32 cellular contexts compared by ENCODE assay signal in the genomic region with DNA sequence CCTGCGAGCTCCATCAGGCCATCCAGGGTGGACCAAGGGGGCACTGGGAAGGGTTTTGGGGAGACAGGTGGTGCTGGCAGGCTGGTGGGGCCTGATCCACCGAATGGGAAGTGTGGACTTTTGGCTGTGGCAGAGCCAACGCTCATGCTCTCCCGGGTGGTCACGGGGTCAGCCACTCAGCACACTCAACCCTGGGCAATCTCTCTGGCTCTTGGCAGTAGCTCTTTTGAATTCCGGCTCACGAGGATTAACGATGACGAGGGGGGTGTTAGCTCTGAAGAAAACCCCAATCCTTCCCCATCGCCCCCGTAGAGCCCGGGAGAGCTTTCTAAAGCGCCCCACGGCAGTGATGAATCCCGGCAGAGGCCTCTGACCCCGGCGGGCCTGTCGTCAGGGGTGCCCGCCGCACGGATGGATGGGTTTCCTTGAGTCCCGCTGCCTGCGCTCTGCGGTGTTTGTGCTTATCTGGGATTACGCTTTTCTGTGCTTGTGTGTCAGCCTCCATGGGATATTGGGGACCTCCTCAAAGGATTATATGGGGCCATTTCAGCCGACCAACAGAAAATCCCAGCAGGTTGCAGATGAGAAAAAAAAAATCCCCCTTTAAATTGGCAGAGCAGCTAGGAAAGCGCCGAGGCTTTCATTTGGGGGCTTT.
"Had no signal": no experiment of that assay in that cellular context is flagged by ENCODE, and none has a peak within 500 bp of the region (broad histone marks: within the 10 kb centered on the region; RNA-seq: fewer than 3 reads in every experiment).

No MANE protein-coding gene starts in this region.

- H3K27me3 Mint-ChIP-seq: activated B cell treated with CpG ODN at 0.5 μM for 24 hours had no signal

- H3K4me2 ChIP-seq: SK-N-SH had no signal

- H3K27ac Mint-ChIP-seq: activated B cell treated with CpG ODN at 0.5 μM for 24 hours; activated CD4-positive, alpha-beta memory T cell treated with anti-CD3 and anti-CD28 coated beads, Interleukin-2, amount 10 ng/mL, durations not matched to agents 7 days and 5 days; activated naive CD8-positive, alpha-beta T cell treated with anti-CD3 and anti-CD28 coated beads for 36 hours; activated T-cell treated with anti-CD3 and anti-CD28 coated beads, Interleukin-2, amount 50 U/mL, for 72 hours; activated T-helper 17 cell treated with anti-CD3 and anti-CD28 coated beads, Interleukin-2, amount 50 U/mL, for 72 hours; T-helper 1 cell treated with Interleukin-12 subunit alpha and Interleukin-12 subunit beta and Interleukin-4 antibody, amounts not matched to agents 30 μg/mL and 1 μg/mL, for 36 hours; T-helper 2 cell treated with Interferon-gamma antibody and Interleukin-4, amounts not matched to agents 5 μg/mL and 100 μg/mL, for 36 hours had no signal

- DNase-seq: activated B cell treated with CpG ODN at 0.5 μM for 24 hours; activated CD4-positive, alpha-beta memory T cell treated with anti-CD3 and anti-CD28 coated beads, Interleukin-2, amount 10 ng/mL, durations not matched to agents 7 days and 5 days; activated CD4-positive, alpha-beta T cell treated with anti-CD3 and anti-CD28 coated beads for 4 hours; activated CD4-positive, CD25-positive, alpha-beta regulatory T cell treated with anti-CD3 and anti-CD28 coated beads, Interleukin-2, amount 50 U/mL, for 72 hours; activated effector memory CD4-positive, alpha-beta T cell treated with anti-CD3 and anti-CD28 coated beads, Interleukin-2, amount 50 U/mL, for 16 hours; activated naive CD4-positive, alpha-beta T cell; activated naive CD4-positive, alpha-beta T cell treated with anti-CD3 and anti-CD28 coated beads, Interleukin-2, amount 50 U/mL, for 16 hours; activated naive CD8-positive, alpha-beta T cell treated with anti-CD3 and anti-CD28 coated beads for 36 hours; activated T-cell treated with anti-CD3 and anti-CD28 coated beads, Interleukin-2, amount 50 U/mL, for 1 hour; activated T-cell treated with anti-CD3 and anti-CD28 coated beads, Interleukin-2, amount 50 U/mL, for 72 hours; amniotic stem cell; Karpas-422; KBM-7; NCI-H1105 treated with DMSO at 0.1 percent for 48 hours; NCI-H1436; NCI-H1694; NCI-H1930; NCI-H2081 treated with DMSO at 0.1 percent for 48 hours; NCI-H345; NCI-H526; NCI-H748 treated with DMSO at 0.1 percent for 48 hours; NK-92 treated with Interleukin-12 subunit alpha and Interleukin-12 subunit beta, amount 100 ng/mL, for 24 hours; PC-3; Peyer's patch; RPMI8226; SHP77 treated with DMSO at 0.1 percent for 48 hours; SK-N-SH had no signal

- H3K27me3 ChIP-seq: cardiac muscle cell, Peyer's patch had no signal

- H3K27ac ChIP-seq: cardiac muscle cell, Peyer's patch, SJSA1 had no signal

- H3K4me3 ChIP-seq: cardiac muscle cell, Peyer's patch, SJSA1 had no signal

- H3K36me3 ChIP-seq: cardiac muscle cell, Peyer's patch, SJSA1 had no signal

- H3K36me3 Mint-ChIP-seq: activated naive CD8-positive, alpha-beta T cell treated with anti-CD3 and anti-CD28 coated beads for 36 hours had no signal

- H3K9me3 ChIP-seq: Peyer's patch, SJSA1, SK-N-SH had no signal

- H3K4me1 Mint-ChIP-seq: activated B cell treated with CpG ODN at 0.5 μM for 24 hours; activated CD4-positive, alpha-beta memory T cell treated with anti-CD3 and anti-CD28 coated beads, Interleukin-2, amount 10 ng/mL, durations not matched to agents 7 days and 5 days; activated naive CD8-positive, alpha-beta T cell treated with anti-CD3 and anti-CD28 coated beads for 36 hours; activated T-helper 17 cell treated with anti-CD3 and anti-CD28 coated beads, Interleukin-2, amount 50 U/mL, for 72 hours had no signal

- H3K9me3 Mint-ChIP-seq: activated CD4-positive, alpha-beta memory T cell treated with anti-CD3 and anti-CD28 coated beads, Interleukin-2, amount 10 ng/mL, durations not matched to agents 7 days and 5 days; activated naive CD8-positive, alpha-beta T cell treated with anti-CD3 and anti-CD28 coated beads for 36 hours; T-helper 2 cell treated with Interferon-gamma antibody and Interleukin-4, amounts not matched to agents 5 μg/mL and 100 μg/mL, for 36 hours had no signal

- H3K4me3 Mint-ChIP-seq: activated B cell treated with CpG ODN at 0.5 μM for 24 hours; activated CD4-positive, alpha-beta memory T cell treated with anti-CD3 and anti-CD28 coated beads, Interleukin-2, amount 10 ng/mL, durations not matched to agents 7 days and 5 days; activated naive CD8-positive, alpha-beta T cell treated with anti-CD3 and anti-CD28 coated beads for 36 hours; activated T-cell treated with anti-CD3 and anti-CD28 coated beads, Interleukin-2, amount 50 U/mL, for 72 hours; activated T-helper 17 cell treated with anti-CD3 and anti-CD28 coated beads, Interleukin-2, amount 50 U/mL, for 72 hours; T-helper 1 cell treated with Interleukin-12 subunit alpha and Interleukin-12 subunit beta and Interleukin-4 antibody, amounts not matched to agents 30 μg/mL and 1 μg/mL, for 36 hours; T-helper 2 cell treated with Interferon-gamma antibody and Interleukin-4, amounts not matched to agents 5 μg/mL and 100 μg/mL, for 36 hours had no signal

- ATAC-seq: activated T-cell treated with anti-CD3 and anti-CD28 coated beads, Interleukin-2, amount 50 U/mL, for 72 hours; activated T-helper 17 cell treated with anti-CD3 and anti-CD28 coated beads, Interleukin-2, amount 50 U/mL, for 72 hours; PC-3 had no signal

- H3K4me1 ChIP-seq: Peyer's patch, SJSA1 had no signal
